In genomic region chr19:56120371-56121179, GRCh38 we compare ENCODE assay signal across 9 cellular contexts. TPM values are rescaled to one million over a fixed set of nuclear protein-coding genes. Genes with fewer than 3 reads are reported as not detected.
A peak's percentile ranks its signal among the peaks of the same experiment; 100 is the strongest.
DNase-seq lines count a peak whose midpoint lies in the region; ATAC-seq and TF ChIP-seq lines count a peak whose summit lies in the region.
"Had no signal": no experiment of that assay in that cellular context is flagged by ENCODE, and none has a peak within 500 bp of the region (broad histone marks: within the 10 kb centered on the region; RNA-seq: fewer than 3 reads in every experiment).

No MANE protein-coding gene starts in this region.

- POLR2A ChIA-PET in naive thymus-derived CD4-positive, alpha-beta T cell (lab: Charles Lee) = interaction anchor here (0.9 to 4.7 kb wide), 7 partner anchors 9 to 860 kb away, joined by 3 to 40 read pairs (median 3); partner anchors contain the start of gene ZNF444

- intact Hi-C loops in naive thymus-derived CD4-positive, alpha-beta T cell (cut with micrococcal nuclease) = loop anchor here (1.0 to 5.0 kb wide), 8 partner anchors 15 to 1003 kb away; partner anchors contain the start of genes ZSCAN5A (in 2 of the 2), FIZ1 (in 1 of the 2), PPP1R12C (in 1 of the 2) and ZNF444 (in 1 of the 2)

- H3K4me3 ChIP-seq in AG10803 (ENCODE audit: low read length) (peak overlapping the region; percentile 69), OCI-LY3 (ENCODE audit: low read length) (peak overlapping the region; percentile 82)
- H3K4me3 ChIP-seq in naive thymus-derived CD4-positive, alpha-beta T cell (ENCODE audit: low read length) = peak overlapping the region; percentile 79

- H3K4me1 ChIP-seq in OCI-LY3 (ENCODE audit: low read length) = peaks cover 23% of the 10 kb centered on the region
- H3K4me1 ChIP-seq in naive thymus-derived CD4-positive, alpha-beta T cell (ENCODE audit: control insufficient read depth in 2 of 2, insufficient read depth in 2 of 2, low read length in 2 of 2) = peaks cover 8 to 27% of the 10 kb centered on the region in 2 donors

- peak overlapping the region; percentile 87 for H3K4me3 Mint-ChIP-seq in activated T-cell treated with anti-CD3 and anti-CD28 coated beads, Interleukin-2, amount 50 U/mL, for 24 hours
- peak overlapping the region; percentile 65 to 93 (median 87) for H3K4me3 Mint-ChIP-seq in naive thymus-derived CD4-positive, alpha-beta T cell
- peak overlapping the region; percentile 97 for H3K4me3 Mint-ChIP-seq in stimulated activated memory B cell treated with anti-CD40 and anti-IgM and Interleukin-4, amounts not matched to agents 10 μg/mL and 1 μg/mL and 100 μg/mL, for 72 hours

- no peak overlapping the region for H2AFZ ChIP-seq in OCI-LY3 (ENCODE audit: low read depth, low read length)

- CTCF ChIA-PET in naive thymus-derived CD4-positive, alpha-beta T cell (lab: Charles Lee) = no interaction called here

- peaks cover 30% of the 10 kb centered on the region for H3K36me3 Mint-ChIP-seq in activated T-cell treated with anti-CD3 and anti-CD28 coated beads, Interleukin-2, amount 50 U/mL, for 24 hours (ENCODE audit: low read depth)
- peaks cover 0 to 5% (median 0%) of the 10 kb centered on the region in 5 donors for H3K36me3 Mint-ChIP-seq in naive thymus-derived CD4-positive, alpha-beta T cell
- peaks cover 12% of the 10 kb centered on the region for H3K36me3 Mint-ChIP-seq in stimulated activated memory B cell treated with anti-CD40 and anti-IgM and Interleukin-4, amounts not matched to agents 10 μg/mL and 1 μg/mL and 100 μg/mL, for 72 hours

- H3K4me2 ChIP-seq in OCI-LY3 (ENCODE audit: low read length) = peak overlapping the region; percentile 82

- H3K27me3 ChIP-seq in OCI-LY3 (ENCODE audit: low read depth, low read length) = no peaks in the 10 kb centered on the region
- H3K27me3 ChIP-seq in naive thymus-derived CD4-positive, alpha-beta T cell (ENCODE audit: control insufficient read depth in 2 of 2, insufficient read depth in 2 of 2, low read length in 2 of 2) = no peaks in the 10 kb centered on the region

- peak; percentile 18 for TF ChIP-seq CTCF in AG10803 (conservative IDR thresholded peaks at IDR 0.05; ENCODE audit: low read length)
- 0 out of 2 replicates have a peak, but pooled peaks have one; percentile 11 for TF ChIP-seq CTCF in OCI-LY3 (IDR thresholded peaks at IDR 0.05; ENCODE audit: low read depth, low read length)

- H3K36me3 ChIP-seq in OCI-LY3 (replicated peaks; ENCODE audit: low read depth, low read length) = peaks cover 18% of the 10 kb centered on the region
- H3K36me3 ChIP-seq in naive thymus-derived CD4-positive, alpha-beta T cell (ENCODE audit: control insufficient read depth in 2 of 3, insufficient read depth in 3 of 3, low read length in 3 of 3) = peaks cover 0 to 4% (median 0%) of the 10 kb centered on the region in 3 experiments

- H3K9ac ChIP-seq in OCI-LY3 (ENCODE audit: low read length) = peak overlapping the region; percentile 94

- no peaks in the 10 kb centered on the region for H3K9me3 Mint-ChIP-seq in activated T-cell treated with anti-CD3 and anti-CD28 coated beads, Interleukin-2, amount 50 U/mL, for 24 hours
- H3K9me3 Mint-ChIP-seq in naive thymus-derived CD4-positive, alpha-beta T cell = peaks cover 0 to 2% (median 0%) of the 10 kb centered on the region in 11 donors
- no peaks in the 10 kb centered on the region for H3K9me3 Mint-ChIP-seq in stimulated activated memory B cell treated with anti-CD40 and anti-IgM and Interleukin-4, amounts not matched to agents 10 μg/mL and 1 μg/mL and 100 μg/mL, for 72 hours

- no peaks in the 10 kb centered on the region for H3K27me3 Mint-ChIP-seq in activated T-cell treated with anti-CD3 and anti-CD28 coated beads, Interleukin-2, amount 50 U/mL, for 24 hours
- no peaks in the 10 kb centered on the region for H3K27me3 Mint-ChIP-seq in naive thymus-derived CD4-positive, alpha-beta T cell
- H3K27me3 Mint-ChIP-seq in stimulated activated memory B cell treated with anti-CD40 and anti-IgM and Interleukin-4, amounts not matched to agents 10 μg/mL and 1 μg/mL and 100 μg/mL, for 72 hours = no peaks in the 10 kb centered on the region

- peak; percentile 70 for DNase-seq in AG10803 (ENCODE audit: low read depth)
- DNase-seq in activated T-cell treated with anti-CD3 and anti-CD28 coated beads, Interleukin-2, amount 50 U/mL, for 24 hours = peak; percentile 88
- DNase-seq in naive thymus-derived CD4-positive, alpha-beta T cell = peak; percentile 68 to 94 (median 77)

- H3K9me3 ChIP-seq in OCI-LY3 (ENCODE audit: insufficient read depth, low read length) = no peaks in the 10 kb centered on the region
- no peaks in the 10 kb centered on the region for H3K9me3 ChIP-seq in naive thymus-derived CD4-positive, alpha-beta T cell (ENCODE audit: control insufficient read depth in 2 of 3, low read length in 3 of 3)

- H4K20me1 ChIP-seq in OCI-LY3 (ENCODE audit: insufficient read depth, low read length) = peaks cover 14% of the 10 kb centered on the region

- H3K79me2 ChIP-seq in OCI-LY3 (ENCODE audit: low read length) = peaks cover 51% of the 10 kb centered on the region

- H3K27ac Mint-ChIP-seq in activated T-cell treated with anti-CD3 and anti-CD28 coated beads, Interleukin-2, amount 50 U/mL, for 24 hours = peak overlapping the region; percentile 98
- H3K27ac Mint-ChIP-seq in naive thymus-derived CD4-positive, alpha-beta T cell = peak overlapping the region; percentile 45 to 98 (median 88)
- H3K27ac Mint-ChIP-seq in stimulated activated memory B cell treated with anti-CD40 and anti-IgM and Interleukin-4, amounts not matched to agents 10 μg/mL and 1 μg/mL and 100 μg/mL, for 72 hours = peak overlapping the region; percentile 97

- H3K4me1 Mint-ChIP-seq in activated T-cell treated with anti-CD3 and anti-CD28 coated beads, Interleukin-2, amount 50 U/mL, for 24 hours (ENCODE audit: low read depth) = peaks cover 50% of the 10 kb centered on the region
- H3K4me1 Mint-ChIP-seq in naive thymus-derived CD4-positive, alpha-beta T cell = peaks cover 13 to 72% (median 61%) of the 10 kb centered on the region in 7 donors
- H3K4me1 Mint-ChIP-seq in stimulated activated memory B cell treated with anti-CD40 and anti-IgM and Interleukin-4, amounts not matched to agents 10 μg/mL and 1 μg/mL and 100 μg/mL, for 72 hours = peaks cover 39% of the 10 kb centered on the region

- ATAC-seq in GM19025 (IDR thresholded peaks at IDR 0.05; ENCODE audit: low read depth, unreplicated experiment) (peak; percentile 15), HG03432 (IDR thresholded peaks at IDR 0.05; ENCODE audit: unreplicated experiment) (peak; percentile 31), esophagus mucosa (peak; percentile 62)
- peak; percentile 60 for ATAC-seq in naive thymus-derived CD4-positive, alpha-beta T cell
- ATAC-seq in stimulated activated memory B cell treated with anti-CD40 and anti-IgM and Interleukin-4, amounts not matched to agents 10 μg/mL and 1 μg/mL and 100 μg/mL, for 72 hours = peak; percentile 73

- peak overlapping the region; percentile 87 for H3K27ac ChIP-seq in OCI-LY3 (ENCODE audit: low read length)
- H3K27ac ChIP-seq in naive thymus-derived CD4-positive, alpha-beta T cell (ENCODE audit: low read depth, low read length) = peak overlapping the region; percentile 97

RNA-seq across cellular contexts. Expression of gene ZNF787, which starts 0.5 kb away (rescaled TPM):
- 24.4 TPM for total RNA-seq in esophagus mucosa
- 10 to 100 TPM; 19.7 to 41.2 (median 33.0) TPM for total RNA-seq in naive thymus-derived CD4-positive, alpha-beta T cell
- polyA plus RNA-seq in naive thymus-derived CD4-positive, alpha-beta T cell = 1 to 10 TPM; 1.5 to 2.4 TPM

RNA-seq across cellular contexts. Expression of gene ZNF444, which starts 20.5 kb away (rescaled TPM):
- 10.4 TPM for total RNA-seq in esophagus mucosa
- total RNA-seq in naive thymus-derived CD4-positive, alpha-beta T cell = 10 to 100 TPM; 22.2 to 49.6 (median 35.7) TPM
- polyA plus RNA-seq in naive thymus-derived CD4-positive, alpha-beta T cell = 10 to 100 TPM; 15.9 to 35.3 TPM

RNA-seq across cellular contexts. Expression of gene GALP, which starts 55.2 kb away (rescaled TPM):
- total RNA-seq in esophagus mucosa = not detected
- total RNA-seq in naive thymus-derived CD4-positive, alpha-beta T cell = not detected
- polyA plus RNA-seq in naive thymus-derived CD4-positive, alpha-beta T cell = not detected
- total RNA-seq: activated CD8-positive, alpha-beta memory T cell treated with anti-CD3 and anti-CD28 coated beads for 36 hours had no signal

Comparison
In these comparisons a context has a peak if more than half of its experiments do, and no peak if none do; other contexts are left out.
1. Peak in every context shown above with its lines: DNase-seq, ATAC-seq, H3K4me3 ChIP-seq and H3K27ac ChIP-seq.
2. ATAC-seq: peak in every context shown above with its lines; median percentile 73 in stimulated activated memory B cell treated with anti-CD40 and anti-IgM and Interleukin-4, amounts not matched to agents 10 μg/mL and 1 μg/mL and 100 μg/mL, for 72 hours; 62 in esophagus mucosa; 60 in naive thymus-derived CD4-positive, alpha-beta T cell; 31 in HG03432; 15 in GM19025.